In genomic region chr5:133682496-133682895, GRCh38 we compare ENCODE assay signal across 22 cellular contexts.
DNase-seq lines count a peak whose midpoint lies in the region; ATAC-seq and TF ChIP-seq lines count a peak whose summit lies in the region.
"Had no signal": no experiment of that assay in that cellular context is flagged by ENCODE, and none has a peak within 500 bp of the region (broad histone marks: within the 10 kb centered on the region; RNA-seq: fewer than 3 reads in every experiment).

No MANE protein-coding gene starts in this region.

- no peak overlapping the region for H3K9ac ChIP-seq in BLaER1 treated with 17β-estradiol and CSF1 and Interleukin-3, amounts not matched to agents 10 nM and 100 nM
- H3K9ac ChIP-seq: GM23248 had no signal

- no peak overlapping the region for H3K4me3 Mint-ChIP-seq in activated T-helper 17 cell treated with anti-CD3 and anti-CD28 coated beads, Interleukin-2, amount 50 U/mL, for 72 hours
- H3K4me3 Mint-ChIP-seq: B cell; CD4-positive, CD25-positive, alpha-beta regulatory T cell had no signal

- H3K27ac Mint-ChIP-seq in activated T-helper 17 cell treated with anti-CD3 and anti-CD28 coated beads, Interleukin-2, amount 50 U/mL, for 72 hours = no peak overlapping the region
- H3K27ac Mint-ChIP-seq: B cell; CD4-positive, CD25-positive, alpha-beta regulatory T cell had no signal

- intact Hi-C loops in sigmoid colon (cut with DNase I) = no loop called here

- H4K20me1 ChIP-seq in BLaER1 treated with 17β-estradiol and CSF1 and Interleukin-3, amounts not matched to agents 10 nM and 100 nM = no peaks in the 10 kb centered on the region

- H3K27ac ChIP-seq in BLaER1 treated with 17β-estradiol and CSF1 and Interleukin-3, amounts not matched to agents 10 nM and 100 nM = no peak overlapping the region
- H3K27ac ChIP-seq in sigmoid colon = no peak overlapping the region
- H3K27ac ChIP-seq: A549, GM23248, RWPE1 had no signal

- no peaks in the 10 kb centered on the region for H3K27me3 ChIP-seq in BLaER1 treated with 17β-estradiol and CSF1 and Interleukin-3, amounts not matched to agents 10 nM and 100 nM
- peaks cover 0 to 13% (median 0%) of the 10 kb centered on the region in 3 donors for H3K27me3 ChIP-seq in sigmoid colon

- no peak for TF ChIP-seq POLR2A in sigmoid colon (IDR thresholded peaks at IDR 0.05)

- H3K4me1 ChIP-seq in BLaER1 treated with 17β-estradiol and CSF1 and Interleukin-3, amounts not matched to agents 10 nM and 100 nM = peaks cover 10 to 21% (median 15%) of the 10 kb centered on the region in 10 experiments; a peak in 19 of 20 replicates
- H3K4me1 ChIP-seq in sigmoid colon = no peaks in the 10 kb centered on the region
- H3K4me1 ChIP-seq: HAP-1 had no signal

- H3K9me3 Mint-ChIP-seq in activated T-helper 17 cell treated with anti-CD3 and anti-CD28 coated beads, Interleukin-2, amount 50 U/mL, for 72 hours = no peaks in the 10 kb centered on the region
- H3K9me3 Mint-ChIP-seq: CD4-positive, CD25-positive, alpha-beta regulatory T cell had no signal

- WGBS in sigmoid colon, 2 donors = 83 to 92% methylated on average over 4 of the region's 4 CpGs

- peaks cover 26% of the 10 kb centered on the region for H3K27me3 Mint-ChIP-seq in activated T-helper 17 cell treated with anti-CD3 and anti-CD28 coated beads, Interleukin-2, amount 50 U/mL, for 72 hours

- TF ChIP-seq CTCF in sigmoid colon (IDR thresholded peaks at IDR 0.05) = no peak

- H3K4me3 ChIP-seq in BLaER1 treated with 17β-estradiol and CSF1 and Interleukin-3, amounts not matched to agents 10 nM and 100 nM = no peak overlapping the region
- no peak overlapping the region for H3K4me3 ChIP-seq in sigmoid colon
- H3K4me3 ChIP-seq: A549, GM23248, HAP-1 had no signal

- no peaks in the 10 kb centered on the region for H3K36me3 Mint-ChIP-seq in activated T-helper 17 cell treated with anti-CD3 and anti-CD28 coated beads, Interleukin-2, amount 50 U/mL, for 72 hours (ENCODE audit: low read depth)
- H3K36me3 Mint-ChIP-seq: CD4-positive, CD25-positive, alpha-beta regulatory T cell had no signal

- DNase-seq in activated CD8-positive, alpha-beta memory T cell treated with anti-CD3 and anti-CD28 coated beads, Interleukin-2, amount 50 U/mL, for 48 hours = peak; percentile 26
- DNase-seq in islet precursor cell (peak; percentile 43), sigmoid colon (peak; percentile 33)
- DNase-seq in stimulated activated CD4-positive, alpha-beta T cell treated with anti-CD3 and anti-CD28 coated beads, Interleukin-4, amount 100 ng/mL, for 24 hours = no peak
- DNase-seq: GM23248, KBM-7, NCI-H1092 treated with DMSO at 0.1 percent for 48 hours, NCI-H1436 treated with DMSO at 0.1 percent for 48 hours, NCI-H2029 treated with DMSO at 0.1 percent for 48 hours, NCI-H226, NCI-H510A treated with DMSO at 0.1 percent for 48 hours, NCI-H748 treated with DMSO at 0.1 percent for 48 hours, SHP77 treated with DMSO at 0.1 percent for 48 hours had no signal

- H3K36me3 ChIP-seq in BLaER1 treated with 17β-estradiol and CSF1 and Interleukin-3, amounts not matched to agents 10 nM and 100 nM = no peaks in the 10 kb centered on the region
- no peaks in the 10 kb centered on the region for H3K36me3 ChIP-seq in sigmoid colon
- H3K36me3 ChIP-seq: HAP-1 had no signal

- H3K9me3 ChIP-seq in BLaER1 treated with 17β-estradiol and CSF1 and Interleukin-3, amounts not matched to agents 10 nM and 100 nM (replicated peaks in 1 of 11) = no peaks in the 10 kb centered on the region
- no peaks in the 10 kb centered on the region for H3K9me3 ChIP-seq in sigmoid colon
- H3K9me3 ChIP-seq: A549, HAP-1 had no signal

- no peaks in the 10 kb centered on the region for H3K4me1 Mint-ChIP-seq in activated T-helper 17 cell treated with anti-CD3 and anti-CD28 coated beads, Interleukin-2, amount 50 U/mL, for 72 hours
- H3K4me1 Mint-ChIP-seq: CD4-positive, CD25-positive, alpha-beta regulatory T cell had no signal

- no peak for TF ChIP-seq EP300 in sigmoid colon (IDR thresholded peaks at IDR 0.05)

- H3K4me2 ChIP-seq in BLaER1 treated with 17β-estradiol and CSF1 and Interleukin-3, amounts not matched to agents 10 nM and 100 nM = peak overlapping the region; percentile 18 to 73 (median 51); a peak in 21 of 22 replicates
- H3K4me2 ChIP-seq: A549 had no signal

- ATAC-seq in HG02870 (IDR thresholded peaks at IDR 0.05; ENCODE audit: unreplicated experiment) (no peak), GM21381 (IDR thresholded peaks at IDR 0.05; ENCODE audit: unreplicated experiment) (no peak)
- no peak for ATAC-seq in activated T-helper 17 cell treated with anti-CD3 and anti-CD28 coated beads, Interleukin-2, amount 50 U/mL, for 72 hours (replicated peaks)
- ATAC-seq: A549 had no signal
